In the genomic region with DNA sequence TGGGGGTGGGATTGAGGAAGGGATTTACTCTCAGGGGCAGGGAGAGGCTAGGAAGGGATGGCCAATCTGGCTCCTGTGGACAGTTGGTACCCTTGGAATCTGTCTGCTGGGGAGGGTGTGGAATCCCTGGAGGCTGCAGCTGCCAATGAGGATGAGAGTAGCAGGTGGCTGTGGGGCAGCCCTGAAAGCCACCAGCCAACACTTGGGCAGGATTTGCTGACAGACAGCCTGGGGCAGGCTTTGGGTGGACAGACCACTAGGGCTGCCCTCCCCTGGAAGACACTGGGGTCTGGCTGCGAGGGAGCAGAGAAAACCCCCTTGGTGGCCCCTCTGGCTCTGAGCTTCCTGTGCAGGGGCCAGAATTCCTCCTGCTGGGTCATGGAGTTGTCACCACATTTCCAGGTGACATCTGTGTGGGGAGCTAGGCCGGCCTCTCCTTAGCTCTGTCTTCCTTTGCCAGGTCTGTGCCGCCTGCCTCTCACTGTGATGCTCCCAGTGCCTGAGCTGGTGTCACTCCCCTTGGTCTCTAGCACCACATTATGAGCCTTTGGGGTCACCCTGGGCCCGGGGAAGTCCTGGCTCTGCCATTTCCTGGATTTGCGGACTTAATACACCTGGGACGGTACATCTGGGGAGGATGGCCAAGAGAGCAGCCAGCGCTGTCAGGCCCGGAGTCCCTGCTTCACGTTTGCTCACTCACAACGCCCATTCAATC, we compare ENCODE assay signal across 17 cellular contexts. TPM values are rescaled to one million over a fixed set of nuclear protein-coding genes. Genes with fewer than 3 reads are reported as not detected.
DNase-seq lines count a peak whose midpoint lies in the region; ATAC-seq and TF ChIP-seq lines count a peak whose summit lies in the region.
"Had no signal": no experiment of that assay in that cellular context is flagged by ENCODE, and none has a peak within 500 bp of the region (broad histone marks: within the 10 kb centered on the region; RNA-seq: fewer than 3 reads in every experiment).

No MANE protein-coding gene starts in this region.

- H3K9ac ChIP-seq in smooth muscle cell (ENCODE audit: low read depth), result peak overlapping the region; percentile 62

- in situ Hi-C loops in transverse colon (cut with MboI; ENCODE audit: low pct_ligation_motif_present in 1 of 4, low pct_unique_long_range_greater_than_20kb in 1 of 4, low sequenced_read_pairs in 3 of 4), result no loop called here

- H2AFZ ChIP-seq in smooth muscle cell (ENCODE audit: low read depth), result no peak overlapping the region

- H3K36me3 ChIP-seq in smooth muscle cell (ENCODE audit: low read depth) (no peaks in the 10 kb centered on the region), transverse colon (no peaks in the 10 kb centered on the region)
- H3K36me3 ChIP-seq: cardiac muscle cell, esophagus muscularis mucosa, tibial artery had no signal

- no peak for TF ChIP-seq POLR2A in transverse colon (IDR thresholded peaks at IDR 0.05)

- no peaks in the 10 kb centered on the region for H3K9me3 ChIP-seq in smooth muscle cell (replicated peaks; ENCODE audit: low read depth)
- H3K9me3 ChIP-seq in transverse colon, result no peaks in the 10 kb centered on the region
- H3K9me3 ChIP-seq: esophagus muscularis mucosa, tibial artery had no signal

- intact Hi-C loops in transverse colon (cut with DNase I; ENCODE audit: low total_unique reads), result no loop called here

- H3K79me2 ChIP-seq in smooth muscle cell (ENCODE audit: low read depth), result no peaks in the 10 kb centered on the region

- H3K4me1 ChIP-seq in smooth muscle cell (ENCODE audit: low read depth) (peaks cover 33% of the 10 kb centered on the region), transverse colon (no peaks in the 10 kb centered on the region)

- TF ChIP-seq EP300 in transverse colon (IDR thresholded peaks at IDR 0.05; ENCODE audit: low read depth), result no peak

- H3F3A ChIP-seq in smooth muscle cell (ENCODE audit: low read depth), result no peaks in the 10 kb centered on the region

- DNase-seq in NCI-H82 (lab: John Stamatoyannopoulos, UW), result peak; percentile 16
- no peak for DNase-seq in NCI-H82 treated with DMSO at 0.1 percent for 48 hours (lab: John Stamatoyannopoulos, UW; ENCODE audit: unreplicated experiment)
- DNase-seq in smooth muscle cell (lab: John Stamatoyannopoulos, UW; ENCODE audit: unreplicated experiment), result no peak
- no peak for DNase-seq in transverse colon
- no peak for DNase-seq in SK-N-DZ (ENCODE audit: low spot score)
- DNase-seq: hippocampal formation; left ventricle myocardium superior; NCI-H2107; NK-92 treated with Interleukin-12 subunit alpha and Interleukin-12 subunit beta, amount 100 ng/mL, for 24 hours; small intestine; tibial artery had no signal

- H3K4me2 ChIP-seq in smooth muscle cell, result no peak overlapping the region

- no peak overlapping the region for H3K4me3 ChIP-seq in smooth muscle cell
- no peak overlapping the region for H3K4me3 ChIP-seq in transverse colon
- H3K4me3 ChIP-seq: cardiac muscle cell, esophagus muscularis mucosa, tibial artery had no signal

- no peaks in the 10 kb centered on the region for H3K27me3 ChIP-seq in smooth muscle cell (ENCODE audit: low read depth)
- no peaks in the 10 kb centered on the region for H3K27me3 ChIP-seq in transverse colon
- H3K27me3 ChIP-seq: cardiac muscle cell, tibial artery had no signal

- 100% methylated on average over 9 of the region's 10 CpGs for WGBS in smooth muscle cell (ENCODE audit: low lambda C conversion rate)
- WGBS in transverse colon (ENCODE audit: low coverage in 1 of 2), 2 donors, result 84% methylated on average over 10 of the region's 10 CpGs; no CpG with 5 or more reads in 1 of the 2 donors

- H4K20me1 ChIP-seq in smooth muscle cell (ENCODE audit: low read depth), result no peaks in the 10 kb centered on the region

- H3K27ac ChIP-seq in angular gyrus (ENCODE audit: low read depth, low read length) (peak overlapping the region; percentile 75), smooth muscle cell (ENCODE audit: low read depth) (peak overlapping the region; percentile 73), transverse colon (no peak overlapping the region)
- H3K27ac ChIP-seq: 22Rv1, cardiac muscle cell, esophagus muscularis mucosa, tibial artery had no signal

- peak; percentile 30 for ATAC-seq in HG03439 (IDR thresholded peaks at IDR 0.05; ENCODE audit: unreplicated experiment)
- no peak for ATAC-seq in HG02759 (IDR thresholded peaks at IDR 0.05; ENCODE audit: unreplicated experiment)
- ATAC-seq: left ventricle myocardium superior had no signal

- TF ChIP-seq CTCF in smooth muscle cell (IDR thresholded peaks at IDR 0.05; ENCODE audit: borderline replicate concordance, insufficient read depth, poor library complexity, severe bottlenecking), result no peak
- no peak for TF ChIP-seq CTCF in transverse colon (IDR thresholded peaks at IDR 0.05)

RNA-seq across cellular contexts. Expression of gene ARHGEF4, which starts 13.4 kb away (rescaled TPM):
- 11.4 and 16.0 TPM in 2 replicates for total RNA-seq in smooth muscle cell
- 13.0 and 14.9 TPM in 2 replicates for polyA plus RNA-seq in smooth muscle cell
- total RNA-seq in transverse colon, result 10 to 100 TPM in 1 of 4 donors, 1 to 10 TPM in 3; 1.2 to 16.8 (median 1.7) TPM
- 12.2 and 13.2 TPM in 2 replicates for polyA plus RNA-seq in SK-N-DZ (2014; cell fraction: cytosol; rRNA removed)
- polyA plus RNA-seq in SK-N-DZ (2014; cell fraction: nucleus; rRNA removed), result 33.2 and 44.4 TPM in 2 replicates

Comparison
In these comparisons a context has a peak if more than half of its experiments do, and no peak if none do; other contexts are left out.
1. H3K27ac ChIP-seq: peak in angular gyrus (single experiment) and smooth muscle cell (single experiment); none in transverse colon (0 of 4).